In genomic region chr2:217789003-217789735, GRCh38 we compare ENCODE assay signal across 8 cellular contexts.
DNase-seq lines count a peak whose midpoint lies in the region; ATAC-seq and TF ChIP-seq lines count a peak whose summit lies in the region.

No MANE protein-coding gene starts in this region.

- peaks cover 5% of the 10 kb centered on the region for H3K27me3 Mint-ChIP-seq in activated T-cell treated with anti-CD3 and anti-CD28 coated beads, Interleukin-2, amount 50 U/mL, for 72 hours (ENCODE audit: low read depth)
- H3K27me3 Mint-ChIP-seq in naive thymus-derived CD8-positive, alpha-beta T cell = peaks cover 0 to 1% (median 0%) of the 10 kb centered on the region in 5 donors
- no peaks in the 10 kb centered on the region for H3K27me3 Mint-ChIP-seq in stimulated activated memory B cell treated with anti-CD40 and anti-IgM and Interleukin-4, amounts not matched to agents 10 μg/mL and 1 μg/mL and 100 μg/mL, for 72 hours

- no peak overlapping the region for H3K27ac ChIP-seq in PC-3 (ENCODE audit: low read length)
- H3K27ac ChIP-seq in fibroblast of lung (ENCODE audit: insufficient read depth, low read length) = no peak overlapping the region

- no TSS peak for BruUV-seq in PC-3 (replicated peaks; lab: Mats Ljungman, UMichigan)

- peaks cover 0 to 2% of the 10 kb centered on the region in 2 donors for H3K36me3 Mint-ChIP-seq in activated T-cell treated with anti-CD3 and anti-CD28 coated beads, Interleukin-2, amount 50 U/mL, for 72 hours (ENCODE audit: insufficient read depth in 2 of 2)
- H3K36me3 Mint-ChIP-seq in naive thymus-derived CD8-positive, alpha-beta T cell = no peaks in the 10 kb centered on the region
- no peaks in the 10 kb centered on the region for H3K36me3 Mint-ChIP-seq in stimulated activated memory B cell treated with anti-CD40 and anti-IgM and Interleukin-4, amounts not matched to agents 10 μg/mL and 1 μg/mL and 100 μg/mL, for 72 hours

- H3K4me3 ChIP-seq in PC-3 (ENCODE audit: low read length) (no peak overlapping the region), fibroblast of lung (replicated peaks in 1 of 4; ENCODE audit: control extremely low read depth in 1 of 4, insufficient read depth in 1 of 4, low read depth in 3 of 4, low read length in 4 of 4) (no peak overlapping the region)

- no peaks in the 10 kb centered on the region for H4K20me1 ChIP-seq in PC-3 (ENCODE audit: low read length)
- no peaks in the 10 kb centered on the region for H4K20me1 ChIP-seq in fibroblast of lung (ENCODE audit: control insufficient read depth, extremely low read depth, insufficient read depth, low read length)

- H3F3A ChIP-seq in PC-3 (ENCODE audit: low read length, unreplicated experiment) = no peaks in the 10 kb centered on the region

- H3K79me2 ChIP-seq in PC-3 (ENCODE audit: low read length) = no peaks in the 10 kb centered on the region
- no peaks in the 10 kb centered on the region for H3K79me2 ChIP-seq in fibroblast of lung (ENCODE audit: control insufficient read depth, insufficient read depth, low read length)

- no peak overlapping the region for H3K4me2 ChIP-seq in PC-3 (ENCODE audit: low read length)
- H3K4me2 ChIP-seq in fibroblast of lung (ENCODE audit: extremely low read depth, insufficient read depth, low read length) = no peak overlapping the region

- peak overlapping the region; percentile 29 to 86 for H3K4me3 Mint-ChIP-seq in activated T-cell treated with anti-CD3 and anti-CD28 coated beads, Interleukin-2, amount 50 U/mL, for 72 hours
- peak overlapping the region; percentile 78 to 89 (median 83) for H3K4me3 Mint-ChIP-seq in naive thymus-derived CD8-positive, alpha-beta T cell
- peak overlapping the region; percentile 77 for H3K4me3 Mint-ChIP-seq in stimulated activated memory B cell treated with anti-CD40 and anti-IgM and Interleukin-4, amounts not matched to agents 10 μg/mL and 1 μg/mL and 100 μg/mL, for 72 hours

- POLR2A ChIA-PET in PC-3 (lab: Charles Lee; ENCODE audit: unreplicated experiment) = no interaction called here
- POLR2A ChIA-PET in naive thymus-derived CD8-positive, alpha-beta T cell (lab: Charles Lee) = interaction anchor here (0.7 kb wide), 1 partner anchor 102 kb away, joined by 3 read pairs; no protein-coding TSS in a partner anchor

- H3K4me1 Mint-ChIP-seq in activated T-cell treated with anti-CD3 and anti-CD28 coated beads, Interleukin-2, amount 50 U/mL, for 72 hours (ENCODE audit: low read depth) = peaks cover 11% of the 10 kb centered on the region
- peaks cover 17 to 40% (median 29%) of the 10 kb centered on the region in 4 donors for H3K4me1 Mint-ChIP-seq in naive thymus-derived CD8-positive, alpha-beta T cell
- H3K4me1 Mint-ChIP-seq in stimulated activated memory B cell treated with anti-CD40 and anti-IgM and Interleukin-4, amounts not matched to agents 10 μg/mL and 1 μg/mL and 100 μg/mL, for 72 hours = peaks cover 32% of the 10 kb centered on the region

- H3K27me3 ChIP-seq in PC-3 (ENCODE audit: low read length) (no peaks in the 10 kb centered on the region), fibroblast of lung (ENCODE audit: control insufficient read depth, insufficient read depth, low read length) (no peaks in the 10 kb centered on the region)

- intact Hi-C loops in PC-3 (cut with micrococcal nuclease) = loop anchor here (1.0 kb wide), 2 partner anchors 97 to 199 kb away; no protein-coding TSS in a partner anchor

- H3K9me2 ChIP-seq in PC-3 (replicated peaks; ENCODE audit: low read length) = no peaks in the 10 kb centered on the region

- no peaks in the 10 kb centered on the region for H3K9me3 ChIP-seq in PC-3 (ENCODE audit: low read length)
- no peaks in the 10 kb centered on the region for H3K9me3 ChIP-seq in fibroblast of lung (ENCODE audit: control insufficient read depth, insufficient read depth, low read depth, low read length)

- H3K4me1 ChIP-seq in PC-3 (ENCODE audit: insufficient read depth, low read length) = no peaks in the 10 kb centered on the region
- H3K4me1 ChIP-seq in fibroblast of lung (ENCODE audit: control insufficient read depth, extremely low read depth, insufficient read depth, low read length) = peaks cover 9% of the 10 kb centered on the region

- peak; percentile 97 for TF ChIP-seq CTCF in PC-3 (conservative IDR thresholded peaks at IDR 0.05; ENCODE audit: low read depth, low read length)
- peak; percentile 97 to 99 for TF ChIP-seq CTCF in fibroblast of lung (conservative IDR thresholded peaks at IDR 0.05 in 1 of 2, IDR thresholded peaks at IDR 0.05 in 1 of 2; ENCODE audit: low read depth in 1 of 2, low read length in 2 of 2)

- H3K27ac Mint-ChIP-seq in activated T-cell treated with anti-CD3 and anti-CD28 coated beads, Interleukin-2, amount 50 U/mL, for 72 hours = no peak overlapping the region
- H3K27ac Mint-ChIP-seq in naive thymus-derived CD8-positive, alpha-beta T cell = peak overlapping the region in 6 of 10 donors; percentile 20 to 89 (median 66)
- H3K27ac Mint-ChIP-seq in stimulated activated memory B cell treated with anti-CD40 and anti-IgM and Interleukin-4, amounts not matched to agents 10 μg/mL and 1 μg/mL and 100 μg/mL, for 72 hours = peak overlapping the region; percentile 2

- CTCF ChIA-PET in PC-3 (lab: Charles Lee) = interaction anchor here (0.6 kb wide), 1 partner anchor 98 kb away, joined by 4 read pairs; no protein-coding TSS in a partner anchor

- H2AFZ ChIP-seq in PC-3 (ENCODE audit: low read length) (no peak overlapping the region), fibroblast of lung (ENCODE audit: low read length) (no peak overlapping the region)

- ATAC-seq in PC-3 (peak; percentile 37; the same call in 1 of the 2 replicates), HG03457 (IDR thresholded peaks at IDR 0.05; ENCODE audit: unreplicated experiment) (no peak)
- peak; percentile 45 to 53 for ATAC-seq in activated T-cell treated with anti-CD3 and anti-CD28 coated beads, Interleukin-2, amount 50 U/mL, for 72 hours (replicated peaks in 1 of 2)
- ATAC-seq in naive thymus-derived CD8-positive, alpha-beta T cell = peak; percentile 39 to 60
- peak; percentile 46 for ATAC-seq in stimulated activated memory B cell treated with anti-CD40 and anti-IgM and Interleukin-4, amounts not matched to agents 10 μg/mL and 1 μg/mL and 100 μg/mL, for 72 hours

- H3K9ac ChIP-seq in PC-3 (ENCODE audit: low read length) (no peak overlapping the region), fibroblast of lung (ENCODE audit: insufficient read depth, low read length) (no peak overlapping the region)

- peak; percentile 25 for DNase-seq in GM04504 (ENCODE audit: low read depth)
- DNase-seq in HUDEP-2 (lab: John Stamatoyannopoulos, UW; ENCODE audit: unreplicated experiment in 76 of 76) = peak in 55 of 76 experiments; percentile 1 to 73 (median 43)
- DNase-seq in PC-3 = peak; percentile 78
- peak; percentile 75 to 84 for DNase-seq in activated T-cell treated with anti-CD3 and anti-CD28 coated beads, Interleukin-2, amount 50 U/mL, for 72 hours
- DNase-seq in fibroblast of lung (ENCODE audit: low read depth in 2 of 2) = peak; percentile 54 to 64
- DNase-seq in naive thymus-derived CD8-positive, alpha-beta T cell = peak; percentile 34 to 84 (median 69)

- H3K9me3 Mint-ChIP-seq in activated T-cell treated with anti-CD3 and anti-CD28 coated beads, Interleukin-2, amount 50 U/mL, for 72 hours = no peaks in the 10 kb centered on the region
- H3K9me3 Mint-ChIP-seq in naive thymus-derived CD8-positive, alpha-beta T cell = peaks cover 0 to 4% (median 0%) of the 10 kb centered on the region in 9 donors
- no peaks in the 10 kb centered on the region for H3K9me3 Mint-ChIP-seq in stimulated activated memory B cell treated with anti-CD40 and anti-IgM and Interleukin-4, amounts not matched to agents 10 μg/mL and 1 μg/mL and 100 μg/mL, for 72 hours

- no peaks in the 10 kb centered on the region for H3K36me3 ChIP-seq in PC-3 (ENCODE audit: low read depth, low read length)
- no peaks in the 10 kb centered on the region for H3K36me3 ChIP-seq in fibroblast of lung (ENCODE audit: control insufficient read depth, insufficient read depth, low read length)

Comparison
In these comparisons a context has a peak if more than half of its experiments do, and no peak if none do; other contexts are left out.
1. DNase-seq: peak in every context shown above with its lines; median percentile 80 in activated T-cell treated with anti-CD3 and anti-CD28 coated beads, Interleukin-2, amount 50 U/mL, for 72 hours; 78 in PC-3; 69 in naive thymus-derived CD8-positive, alpha-beta T cell; 59 in fibroblast of lung; 43 in HUDEP-2; 25 in GM04504.